19 cellular contexts compared by ENCODE assay signal in the genomic region with DNA sequence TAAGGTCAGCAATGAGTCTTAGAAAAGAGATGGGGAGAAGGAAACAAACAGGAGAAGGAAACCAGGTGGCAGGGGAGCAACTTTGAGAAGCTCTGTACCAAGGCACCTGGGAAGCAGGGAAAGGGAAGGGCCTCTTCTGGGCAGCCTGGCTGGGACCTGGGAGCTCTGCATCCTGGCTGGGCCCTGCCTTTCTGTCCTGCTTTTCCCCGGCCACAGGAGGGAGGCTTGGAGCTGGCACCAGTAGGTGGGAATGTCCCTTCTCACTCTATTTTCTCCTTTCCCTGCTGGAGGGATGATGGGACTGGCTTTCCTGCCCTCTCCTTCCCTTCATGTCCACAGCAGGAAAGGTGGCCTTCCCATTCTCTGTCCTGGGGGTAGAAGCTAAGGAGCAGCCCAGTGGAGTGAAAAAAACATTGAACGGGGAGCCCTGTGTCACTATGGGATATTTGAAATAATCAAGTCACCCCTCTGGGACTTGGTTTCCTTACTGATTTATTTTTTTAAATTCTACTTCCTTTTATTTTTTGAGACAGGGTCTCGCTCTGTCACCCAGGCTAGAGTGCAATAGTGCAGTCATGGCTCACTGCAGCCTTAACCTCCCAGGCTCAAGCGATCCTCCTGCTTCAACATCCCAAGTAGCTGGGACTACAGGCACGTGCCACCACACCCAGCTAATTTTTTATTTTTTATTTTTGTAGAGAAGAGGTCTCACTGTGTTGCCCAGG. TPM values are rescaled to one million over a fixed set of nuclear protein-coding genes. Genes with fewer than 3 reads are reported as not detected.
DNase-seq lines count a peak whose midpoint lies in the region; ATAC-seq and TF ChIP-seq lines count a peak whose summit lies in the region.
"Had no signal": no experiment of that assay in that cellular context is flagged by ENCODE, and none has a peak within 500 bp of the region (broad histone marks: within the 10 kb centered on the region; RNA-seq: fewer than 3 reads in every experiment).

No MANE protein-coding gene starts in this region.

- no peak for ATAC-seq in activated T-helper 17 cell treated with anti-CD3 and anti-CD28 coated beads, Interleukin-2, amount 50 U/mL, for 72 hours (replicated peaks)
- ATAC-seq: sciatic nerve had no signal

- peak overlapping the region in 3 of 11 experiments; percentile 23 to 39 (median 28); a peak in 2 of 22 replicates for H3K9ac ChIP-seq in BLaER1 treated with 17β-estradiol and CSF1 and Interleukin-3, amounts not matched to agents 10 nM and 100 nM

- H3K4me1 ChIP-seq in BLaER1 treated with 17β-estradiol and CSF1 and Interleukin-3, amounts not matched to agents 10 nM and 100 nM: peaks cover 37 to 74% (median 55%) of the 10 kb centered on the region in 10 experiments

- H3K4me3 ChIP-seq in BLaER1 treated with 17β-estradiol and CSF1 and Interleukin-3, amounts not matched to agents 10 nM and 100 nM: 0 out of 20 replicates have a peak overlapping the region, but pooled peaks of 1 of the 10 experiments have one; percentile 15
- no peak overlapping the region for H3K4me3 ChIP-seq in HFF-Myc (replicated peaks; ENCODE audit: low read depth, low read length)
- H3K4me3 ChIP-seq: MG63, Peyer's patch had no signal

- TF ChIP-seq CTCF in HFF-Myc (IDR thresholded peaks at IDR 0.05; ENCODE audit: low read depth, low read length, missing control alignments) (peak; percentile 19), chondrocyte (IDR thresholded peaks at IDR 0.05) (peak; percentile 35)

- H3K27me3 Mint-ChIP-seq in chondrocyte (ENCODE audit: low read depth): peaks cover 33% of the 10 kb centered on the region
- H3K27me3 Mint-ChIP-seq in activated T-helper 17 cell treated with anti-CD3 and anti-CD28 coated beads, Interleukin-2, amount 50 U/mL, for 72 hours: peaks cover 39% of the 10 kb centered on the region

- no peaks in the 10 kb centered on the region for H3K36me3 ChIP-seq in BLaER1 treated with 17β-estradiol and CSF1 and Interleukin-3, amounts not matched to agents 10 nM and 100 nM
- H3K36me3 ChIP-seq: MG63, Peyer's patch had no signal

- H4K20me1 ChIP-seq in BLaER1 treated with 17β-estradiol and CSF1 and Interleukin-3, amounts not matched to agents 10 nM and 100 nM: peaks cover 0 to 9% (median 0%) of the 10 kb centered on the region in 11 experiments; a peak in 2 of 22 replicates

- H3K27ac ChIP-seq in BLaER1 treated with 17β-estradiol and CSF1 and Interleukin-3, amounts not matched to agents 10 nM and 100 nM: peak overlapping the region in 5 of 11 experiments; percentile 7 to 38 (median 35); a peak in 7 of 22 replicates
- H3K27ac ChIP-seq: Peyer's patch had no signal

- H3K36me3 Mint-ChIP-seq in chondrocyte (ENCODE audit: low read depth): no peaks in the 10 kb centered on the region
- no peaks in the 10 kb centered on the region for H3K36me3 Mint-ChIP-seq in activated T-helper 17 cell treated with anti-CD3 and anti-CD28 coated beads, Interleukin-2, amount 50 U/mL, for 72 hours (ENCODE audit: low read depth)

- no peaks in the 10 kb centered on the region for H3K9me3 Mint-ChIP-seq in chondrocyte (ENCODE audit: low read depth)
- H3K9me3 Mint-ChIP-seq in activated T-helper 17 cell treated with anti-CD3 and anti-CD28 coated beads, Interleukin-2, amount 50 U/mL, for 72 hours: no peaks in the 10 kb centered on the region
- H3K9me3 Mint-ChIP-seq: stimulated activated naive CD8-positive, alpha-beta T cell treated with anti-CD3 and anti-CD28 coated beads, Interleukin-15, Interleukin-2, amounts not matched to agents 100 ng/mL and 50 ng/mL, for 24 hours had no signal

- H3K27me3 ChIP-seq in BLaER1 treated with 17β-estradiol and CSF1 and Interleukin-3, amounts not matched to agents 10 nM and 100 nM: peaks cover 37 to 43% (median 41%) of the 10 kb centered on the region in 11 experiments
- H3K27me3 ChIP-seq: MG63 had no signal

- DNase-seq in HFF-Myc (ENCODE audit: extremely low read depth, low read depth) (no peak), chondrocyte (ENCODE audit: low spot score) (no peak), myocyte (ENCODE audit: low read depth) (peak; percentile 26), COLO668 (lab: John Stamatoyannopoulos, UW; ENCODE audit: unreplicated experiment) (no peak), MV-4-11 (lab: John Stamatoyannopoulos, UW) (no peak)
- DNase-seq in activated CD4-positive, alpha-beta T cell treated with anti-CD3 and anti-CD28 coated beads for 1 hour: no peak
- DNase-seq: activated CD4-positive, alpha-beta T cell treated with anti-CD3 and anti-CD28 coated beads for 4 hours; GDM1; head of caudate nucleus; MG63; NCI-H1694; NCI-H82; Peyer's patch; trophoblast cell had no signal

- peak overlapping the region; percentile 27 to 95 (median 87) for H3K4me2 ChIP-seq in BLaER1 treated with 17β-estradiol and CSF1 and Interleukin-3, amounts not matched to agents 10 nM and 100 nM

- H3K27ac Mint-ChIP-seq in chondrocyte (ENCODE audit: unreplicated experiment): no peak overlapping the region
- H3K27ac Mint-ChIP-seq in activated T-helper 17 cell treated with anti-CD3 and anti-CD28 coated beads, Interleukin-2, amount 50 U/mL, for 72 hours: no peak overlapping the region
- H3K27ac Mint-ChIP-seq: stimulated activated naive CD8-positive, alpha-beta T cell treated with anti-CD3 and anti-CD28 coated beads, Interleukin-15, Interleukin-2, amounts not matched to agents 100 ng/mL and 50 ng/mL, for 24 hours had no signal

- H3K4me3 Mint-ChIP-seq in chondrocyte (ENCODE audit: unreplicated experiment): no peak overlapping the region
- no peak overlapping the region for H3K4me3 Mint-ChIP-seq in activated T-helper 17 cell treated with anti-CD3 and anti-CD28 coated beads, Interleukin-2, amount 50 U/mL, for 72 hours
- H3K4me3 Mint-ChIP-seq: stimulated activated naive CD8-positive, alpha-beta T cell treated with anti-CD3 and anti-CD28 coated beads, Interleukin-15, Interleukin-2, amounts not matched to agents 100 ng/mL and 50 ng/mL, for 24 hours had no signal

- H3K4me1 Mint-ChIP-seq in chondrocyte (ENCODE audit: low read depth): peaks cover 11% of the 10 kb centered on the region
- peaks cover 25% of the 10 kb centered on the region for H3K4me1 Mint-ChIP-seq in activated T-helper 17 cell treated with anti-CD3 and anti-CD28 coated beads, Interleukin-2, amount 50 U/mL, for 72 hours

- H3K9me3 ChIP-seq in BLaER1 treated with 17β-estradiol and CSF1 and Interleukin-3, amounts not matched to agents 10 nM and 100 nM (replicated peaks in 1 of 11): no peaks in the 10 kb centered on the region
- H3K9me3 ChIP-seq: MG63, Peyer's patch had no signal

RNA-seq across cellular contexts. Expression of gene NES, which starts 5.1 kb away (rescaled TPM):
- total RNA-seq in chondrocyte (6.0 to 11.6 TPM (median 6.9 TPM) in 3 replicates), myocyte (1,770 and 2,264 TPM in 2 replicates)
- 834 TPM for polyA plus RNA-seq in myocyte (2012)
- under 1 TPM in 1 of 2 donors, not detected in 1; 0.05 TPM for total RNA-seq in activated T-helper 17 cell treated with anti-CD3 and anti-CD28 coated beads, Interleukin-2, amount 50 U/mL, for 72 hours

RNA-seq across cellular contexts. Expression of gene CRABP2, which starts 23.1 kb away (rescaled TPM):
- total RNA-seq in chondrocyte: 88.7 to 193 TPM (median 93.5 TPM) in 3 replicates
- total RNA-seq in myocyte: 5.3 and 6.2 TPM in 2 replicates
- polyA plus RNA-seq in myocyte (2012): 6.0 TPM
- total RNA-seq in activated T-helper 17 cell treated with anti-CD3 and anti-CD28 coated beads, Interleukin-2, amount 50 U/mL, for 72 hours: 1 to 10 TPM; 2.2 to 4.4 TPM

RNA-seq across cellular contexts. Expression of gene BCAN, which starts 40.4 kb away (rescaled TPM):
- total RNA-seq in chondrocyte (1.3 TPM in 1 of 3 replicates, not detected in the others), myocyte (0.11 TPM in 1 of 2 replicates, not detected in the other)
- 1.0 TPM for polyA plus RNA-seq in myocyte (2012)
- not detected for total RNA-seq in activated T-helper 17 cell treated with anti-CD3 and anti-CD28 coated beads, Interleukin-2, amount 50 U/mL, for 72 hours
- total RNA-seq: omental fat pad had no signal

RNA-seq across cellular contexts. Expression of gene METTL25B, which starts 45.9 kb away (rescaled TPM):
- total RNA-seq in chondrocyte (11.4 to 17.1 TPM (median 14.1 TPM) in 3 replicates), myocyte (8.9 and 13.5 TPM in 2 replicates)
- 17.0 TPM for polyA plus RNA-seq in myocyte (2012)
- total RNA-seq in activated T-helper 17 cell treated with anti-CD3 and anti-CD28 coated beads, Interleukin-2, amount 50 U/mL, for 72 hours: 10 to 100 TPM; 29.0 to 51.6 TPM

RNA-seq across cellular contexts. Expression of gene ISG20L2, which starts 46.2 kb away (rescaled TPM):
- total RNA-seq in chondrocyte (22.3 to 45.7 TPM (median 23.7 TPM) in 3 replicates), myocyte (12.8 and 19.7 TPM in 2 replicates)
- polyA plus RNA-seq in myocyte (2012): 24.2 TPM
- total RNA-seq in activated T-helper 17 cell treated with anti-CD3 and anti-CD28 coated beads, Interleukin-2, amount 50 U/mL, for 72 hours: 10 to 100 TPM; 38.8 to 74.9 TPM

Comparison
In these comparisons a context has a peak if more than half of its experiments do, and no peak if none do; other contexts are left out.
1. RNA of gene NES, which starts 5.1 kb away (total RNA-seq): 1,770 to 2,264 TPM in myocyte; 6.0 to 11.6 TPM in chondrocyte and 0.05 TPM in activated T-helper 17 cell treated with anti-CD3 and anti-CD28 coated beads, Interleukin-2, amount 50 U/mL, for 72 hours; every median in the first group is over 100 times any median in the second.
2. RNA of gene CRABP2, which starts 23.1 kb away (total RNA-seq): 88.7 to 193 TPM in chondrocyte; 5.3 to 6.2 TPM in myocyte and 2.2 to 4.4 TPM in activated T-helper 17 cell treated with anti-CD3 and anti-CD28 coated beads, Interleukin-2, amount 50 U/mL, for 72 hours; every median in the first group is over 10 times any median in the second.